Comparison of ENCODE assay signal across 19 cellular contexts in genomic region chr21:42503711-42504110, GRCh38. TPM values are rescaled to one million over a fixed set of nuclear protein-coding genes. Genes with fewer than 3 reads are reported as not detected.
DNase-seq lines count a peak whose midpoint lies in the region; ATAC-seq and TF ChIP-seq lines count a peak whose summit lies in the region.
"Had no signal": no experiment of that assay in that cellular context is flagged by ENCODE, and none has a peak within 500 bp of the region (broad histone marks: within the 10 kb centered on the region; RNA-seq: fewer than 3 reads in every experiment).

No MANE protein-coding gene starts in this region.

- no peaks in the 10 kb centered on the region for H3K4me1 ChIP-seq in SJCRH30

- H3K27me3 Mint-ChIP-seq in stimulated activated naive CD8-positive, alpha-beta T cell treated with anti-CD3 and anti-CD28 coated beads, Interleukin-15, Interleukin-2, amounts not matched to agents 100 ng/mL and 50 ng/mL, for 24 hours = no peaks in the 10 kb centered on the region
- H3K27me3 Mint-ChIP-seq in activated naive CD8-positive, alpha-beta T cell treated with anti-CD3 and anti-CD28 coated beads, Interleukin-2, amount 10 ng/mL, durations not matched to agents 7 days and 5 days = no peaks in the 10 kb centered on the region
- H3K27me3 Mint-ChIP-seq in type B pancreatic cell = no peaks in the 10 kb centered on the region
- peaks cover 45% of the 10 kb centered on the region for H3K27me3 Mint-ChIP-seq in activated naive CD4-positive, alpha-beta T cell treated with anti-CD3 and anti-CD28 coated beads, Interleukin-2, amount 10 ng/mL, durations not matched to agents 7 days and 5 days
- H3K27me3 Mint-ChIP-seq: activated naive CD4-positive, alpha-beta T cell treated with anti-CD3 and anti-CD28 coated beads, Interleukin-2, amount 50 U/mL, for 24 hours had no signal

- ATAC-seq in stimulated activated naive CD8-positive, alpha-beta T cell treated with anti-CD3 and anti-CD28 coated beads, Interleukin-15, Interleukin-2, amounts not matched to agents 100 U/mL and 50 U/mL, for 24 hours = no peak
- peak; percentile 87 for ATAC-seq in activated naive CD8-positive, alpha-beta T cell treated with anti-CD3 and anti-CD28 coated beads, Interleukin-2, amount 10 ng/mL, durations not matched to agents 7 days and 5 days (ENCODE audit: low read depth)
- no peak for ATAC-seq in omental fat pad (ENCODE audit: low FRiP score)
- ATAC-seq: left ventricle myocardium superior had no signal

- TF ChIP-seq CTCF in NB4 (IDR thresholded peaks at IDR 0.05; ENCODE audit: low read depth, low read length) (no peak), type B pancreatic cell (conservative IDR thresholded peaks at IDR 0.05) (no peak), omental fat pad (IDR thresholded peaks at IDR 0.05) (no peak)

- no peak for TF ChIP-seq POLR2A in NB4 (IDR thresholded peaks at IDR 0.05; ENCODE audit: extremely low read depth, insufficient read length)

- H3K27ac ChIP-seq in SJCRH30 = no peak overlapping the region
- H3K27ac ChIP-seq: ovary had no signal

- no peaks in the 10 kb centered on the region for H3K36me3 ChIP-seq in SJCRH30
- H3K36me3 ChIP-seq: ovary had no signal

- CTCF ChIA-PET in activated naive CD4-positive, alpha-beta T cell treated with anti-CD3 and anti-CD28 coated beads, Interleukin-2, amount 10 ng/mL, durations not matched to agents 7 days and 5 days (lab: Charles Lee) = no interaction called here

- H3K9me3 ChIP-seq in SJCRH30 (replicated peaks) = no peaks in the 10 kb centered on the region
- H3K9me3 ChIP-seq: Caco-2, ovary had no signal

- H3K4me3 ChIP-seq in NB4 (ENCODE audit: low read depth, low read length) (no peak overlapping the region), SJCRH30 (no peak overlapping the region)
- H3K4me3 ChIP-seq: ovary had no signal

- DNase-seq in stimulated activated naive CD8-positive, alpha-beta T cell treated with anti-CD3 and anti-CD28 coated beads, Interleukin-15, Interleukin-2, amounts not matched to agents 100 U/mL and 50 U/mL, for 24 hours = no peak
- DNase-seq in NB4 (ENCODE audit: low read depth) (peak; percentile 74), type B pancreatic cell (ENCODE audit: extremely low spot score, unreplicated experiment) (peak; percentile 29), SJCRH30 (no peak), omental fat pad (ENCODE audit: low spot score) (no peak)
- DNase-seq in activated naive CD8-positive, alpha-beta T cell treated with anti-CD3 and anti-CD28 coated beads, Interleukin-2, amount 10 ng/mL, durations not matched to agents 7 days and 5 days = no peak
- no peak for DNase-seq in activated naive CD4-positive, alpha-beta T cell treated with anti-CD3 and anti-CD28 coated beads, Interleukin-2, amount 10 ng/mL, durations not matched to agents 7 days and 5 days
- DNase-seq: activated CD4-positive, alpha-beta T cell treated with anti-CD3 and anti-CD28 coated beads for 1 hour; Caco-2; HCEC 1CT; left ventricle myocardium superior; NCI-H446; ovary; Right ventricle myocardium superior had no signal

- POLR2A ChIA-PET in activated naive CD8-positive, alpha-beta T cell treated with anti-CD3 and anti-CD28 coated beads, Interleukin-2, amount 10 ng/mL, durations not matched to agents 7 days and 5 days (lab: Charles Lee) = interaction anchor here (1.2 to 1.6 kb wide), 3 partner anchors 10 to 25 kb away, joined by 3 read pairs; partner anchors contain the start of gene SLC37A1

- H3K27ac Mint-ChIP-seq in stimulated activated naive CD8-positive, alpha-beta T cell treated with anti-CD3 and anti-CD28 coated beads, Interleukin-15, Interleukin-2, amounts not matched to agents 100 ng/mL and 50 ng/mL, for 24 hours = peak overlapping the region; percentile 34
- peak overlapping the region; percentile 72 for H3K27ac Mint-ChIP-seq in activated naive CD8-positive, alpha-beta T cell treated with anti-CD3 and anti-CD28 coated beads, Interleukin-2, amount 10 ng/mL, durations not matched to agents 7 days and 5 days
- H3K27ac Mint-ChIP-seq in type B pancreatic cell = no peak overlapping the region
- no peak overlapping the region for H3K27ac Mint-ChIP-seq in activated naive CD4-positive, alpha-beta T cell treated with anti-CD3 and anti-CD28 coated beads, Interleukin-2, amount 10 ng/mL, durations not matched to agents 7 days and 5 days
- H3K27ac Mint-ChIP-seq: activated naive CD4-positive, alpha-beta T cell treated with anti-CD3 and anti-CD28 coated beads, Interleukin-2, amount 50 U/mL, for 24 hours; T-helper 2 cell treated with Interferon-gamma antibody and Interleukin-4, amounts not matched to agents 5 μg/mL and 100 μg/mL, for 36 hours had no signal

- peaks cover 21% of the 10 kb centered on the region for H3K4me1 Mint-ChIP-seq in stimulated activated naive CD8-positive, alpha-beta T cell treated with anti-CD3 and anti-CD28 coated beads, Interleukin-15, Interleukin-2, amounts not matched to agents 100 ng/mL and 50 ng/mL, for 24 hours (ENCODE audit: low read depth)
- peaks cover 17% of the 10 kb centered on the region for H3K4me1 Mint-ChIP-seq in activated naive CD8-positive, alpha-beta T cell treated with anti-CD3 and anti-CD28 coated beads, Interleukin-2, amount 10 ng/mL, durations not matched to agents 7 days and 5 days
- no peaks in the 10 kb centered on the region for H3K4me1 Mint-ChIP-seq in type B pancreatic cell (ENCODE audit: unreplicated experiment)
- H3K4me1 Mint-ChIP-seq in activated naive CD4-positive, alpha-beta T cell treated with anti-CD3 and anti-CD28 coated beads, Interleukin-2, amount 10 ng/mL, durations not matched to agents 7 days and 5 days = peaks cover 11% of the 10 kb centered on the region
- H3K4me1 Mint-ChIP-seq: activated naive CD4-positive, alpha-beta T cell treated with anti-CD3 and anti-CD28 coated beads, Interleukin-2, amount 50 U/mL, for 24 hours had no signal

- H3K4me3 Mint-ChIP-seq in stimulated activated naive CD8-positive, alpha-beta T cell treated with anti-CD3 and anti-CD28 coated beads, Interleukin-15, Interleukin-2, amounts not matched to agents 100 ng/mL and 50 ng/mL, for 24 hours = no peak overlapping the region
- H3K4me3 Mint-ChIP-seq in activated naive CD8-positive, alpha-beta T cell treated with anti-CD3 and anti-CD28 coated beads, Interleukin-2, amount 10 ng/mL, durations not matched to agents 7 days and 5 days = peak overlapping the region; percentile 26
- H3K4me3 Mint-ChIP-seq in type B pancreatic cell = no peak overlapping the region
- no peak overlapping the region for H3K4me3 Mint-ChIP-seq in activated naive CD4-positive, alpha-beta T cell treated with anti-CD3 and anti-CD28 coated beads, Interleukin-2, amount 10 ng/mL, durations not matched to agents 7 days and 5 days
- H3K4me3 Mint-ChIP-seq: activated naive CD4-positive, alpha-beta T cell treated with anti-CD3 and anti-CD28 coated beads, Interleukin-2, amount 50 U/mL, for 24 hours; T-helper 2 cell treated with Interferon-gamma antibody and Interleukin-4, amounts not matched to agents 5 μg/mL and 100 μg/mL, for 36 hours had no signal

- H3K27me3 ChIP-seq in SJCRH30 = 0 out of 2 replicates have a peak, but pooled peaks cover 3% of the 10 kb centered on the region
- H3K27me3 ChIP-seq: ovary had no signal

- H3K36me3 Mint-ChIP-seq in stimulated activated naive CD8-positive, alpha-beta T cell treated with anti-CD3 and anti-CD28 coated beads, Interleukin-15, Interleukin-2, amounts not matched to agents 100 ng/mL and 50 ng/mL, for 24 hours (ENCODE audit: low read depth) = no peaks in the 10 kb centered on the region
- no peaks in the 10 kb centered on the region for H3K36me3 Mint-ChIP-seq in activated naive CD8-positive, alpha-beta T cell treated with anti-CD3 and anti-CD28 coated beads, Interleukin-2, amount 10 ng/mL, durations not matched to agents 7 days and 5 days
- no peaks in the 10 kb centered on the region for H3K36me3 Mint-ChIP-seq in type B pancreatic cell
- H3K36me3 Mint-ChIP-seq in activated naive CD4-positive, alpha-beta T cell treated with anti-CD3 and anti-CD28 coated beads, Interleukin-2, amount 10 ng/mL, durations not matched to agents 7 days and 5 days = no peaks in the 10 kb centered on the region
- H3K36me3 Mint-ChIP-seq: activated naive CD4-positive, alpha-beta T cell treated with anti-CD3 and anti-CD28 coated beads, Interleukin-2, amount 50 U/mL, for 24 hours had no signal

- H3K9me3 Mint-ChIP-seq in stimulated activated naive CD8-positive, alpha-beta T cell treated with anti-CD3 and anti-CD28 coated beads, Interleukin-15, Interleukin-2, amounts not matched to agents 100 ng/mL and 50 ng/mL, for 24 hours = no peaks in the 10 kb centered on the region
- no peaks in the 10 kb centered on the region for H3K9me3 Mint-ChIP-seq in activated naive CD8-positive, alpha-beta T cell treated with anti-CD3 and anti-CD28 coated beads, Interleukin-2, amount 10 ng/mL, durations not matched to agents 7 days and 5 days
- H3K9me3 Mint-ChIP-seq in type B pancreatic cell = no peaks in the 10 kb centered on the region
- H3K9me3 Mint-ChIP-seq in activated naive CD4-positive, alpha-beta T cell treated with anti-CD3 and anti-CD28 coated beads, Interleukin-2, amount 10 ng/mL, durations not matched to agents 7 days and 5 days = no peaks in the 10 kb centered on the region
- H3K9me3 Mint-ChIP-seq: activated naive CD4-positive, alpha-beta T cell treated with anti-CD3 and anti-CD28 coated beads, Interleukin-2, amount 50 U/mL, for 24 hours; T-helper 2 cell treated with Interferon-gamma antibody and Interleukin-4, amounts not matched to agents 5 μg/mL and 100 μg/mL, for 36 hours had no signal

RNA-seq across cellular contexts. Expression of gene RSPH1, which starts 7.7 kb away (rescaled TPM):
- not detected for total RNA-seq in activated naive CD8-positive, alpha-beta T cell treated with anti-CD3 and anti-CD28 coated beads, Interleukin-2, amount 10 ng/mL, durations not matched to agents 7 days and 5 days
- total RNA-seq in type B pancreatic cell (ENCODE audit: low replicate concordance) = 2.1 and 5.2 TPM in 2 replicates
- total RNA-seq in SJCRH30 (2014; rRNA removed; shearing (Covaris generic)) = not detected in 2 replicates
- total RNA-seq in omental fat pad = under 1 TPM in 3 of 4 donors, not detected in 1; 0.31 to 0.37 (median 0.36) TPM
- total RNA-seq: dermis microvascular lymphatic vessel endothelial cell, left ventricle myocardium superior, LHCN-M2, Right ventricle myocardium superior had no signal

RNA-seq across cellular contexts. Expression of gene SLC37A1, which starts 9.9 kb away (rescaled TPM):
- total RNA-seq in activated naive CD8-positive, alpha-beta T cell treated with anti-CD3 and anti-CD28 coated beads, Interleukin-2, amount 10 ng/mL, durations not matched to agents 7 days and 5 days = 10 to 100 TPM; 24.7 to 25.4 TPM
- total RNA-seq in type B pancreatic cell (ENCODE audit: low replicate concordance) = 24.8 and 44.2 TPM in 2 replicates
- not detected in 2 replicates for total RNA-seq in SJCRH30 (2014; rRNA removed; shearing (Covaris generic))
- total RNA-seq in omental fat pad = 10 to 100 TPM in 1 of 4 donors, 1 to 10 TPM in 3; 4.6 to 11.0 (median 6.0) TPM
- total RNA-seq: LHCN-M2 had no signal

Comparison
In these comparisons a context has a peak if more than half of its experiments do, and no peak if none do; other contexts are left out.
1. H3K27ac Mint-ChIP-seq: peak in stimulated activated naive CD8-positive, alpha-beta T cell treated with anti-CD3 and anti-CD28 coated beads, Interleukin-15, Interleukin-2, amounts not matched to agents 100 ng/mL and 50 ng/mL, for 24 hours (single experiment) and activated naive CD8-positive, alpha-beta T cell treated with anti-CD3 and anti-CD28 coated beads, Interleukin-2, amount 10 ng/mL, durations not matched to agents 7 days and 5 days (single experiment); none in type B pancreatic cell (single experiment) and activated naive CD4-positive, alpha-beta T cell treated with anti-CD3 and anti-CD28 coated beads, Interleukin-2, amount 10 ng/mL, durations not matched to agents 7 days and 5 days (single experiment).
2. DNase-seq: peak in NB4 (single experiment) and type B pancreatic cell (single experiment); none in stimulated activated naive CD8-positive, alpha-beta T cell treated with anti-CD3 and anti-CD28 coated beads, Interleukin-15, Interleukin-2, amounts not matched to agents 100 U/mL and 50 U/mL, for 24 hours (single experiment), activated naive CD8-positive, alpha-beta T cell treated with anti-CD3 and anti-CD28 coated beads, Interleukin-2, amount 10 ng/mL, durations not matched to agents 7 days and 5 days (single experiment), SJCRH30 (0 of 2), omental fat pad (single experiment) and activated naive CD4-positive, alpha-beta T cell treated with anti-CD3 and anti-CD28 coated beads, Interleukin-2, amount 10 ng/mL, durations not matched to agents 7 days and 5 days (single experiment).